Comparison of ENCODE assay signal across 1 cellular context in genomic region chr12:112932485-112933151, GRCh38.
A peak's percentile ranks its signal among the peaks of the same experiment; 100 is the strongest.
TF ChIP-seq lines count a peak whose summit lies in the region.

No MANE protein-coding gene starts in this region.

TF ChIP-seq in HepG2, 621 proteins besides CTCF, POLR2A, EP300 and RAD21:
- TF ChIP-seq THAP8 (CRISPR knock-in tag; IDR thresholded peaks at IDR 0.05; ENCODE audit: borderline replicate concordance) (no peak), CEBPB (IDR thresholded peaks at IDR 0.05; ENCODE audit: borderline replicate concordance, low read depth, low read length) (peak; percentile 67)
TF ChIP-seq in HepG2: peak in this region for 1.
